24 cellular contexts compared by ENCODE assay signal in the genomic region with DNA sequence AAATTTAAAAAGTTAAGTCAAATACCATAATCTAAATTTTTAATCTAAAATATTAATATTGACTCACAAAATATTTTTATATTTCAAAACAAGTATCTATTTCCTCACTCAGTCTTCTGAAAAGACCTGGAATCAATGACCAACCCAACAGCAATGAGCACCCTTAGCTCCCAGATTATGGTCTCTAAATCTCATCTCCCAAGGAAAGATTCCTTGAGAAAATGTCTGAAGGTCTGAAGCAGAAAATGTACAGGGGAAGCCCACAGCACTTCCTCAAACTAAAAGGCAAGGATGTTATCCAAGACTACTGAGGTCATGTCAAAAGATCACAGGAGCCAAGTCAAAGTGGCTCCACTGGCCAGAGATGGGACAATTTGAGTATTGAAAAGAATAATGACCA. TPM values are rescaled to one million over a fixed set of nuclear protein-coding genes. Genes with fewer than 3 reads are reported as not detected.
A peak's percentile ranks its signal among the peaks of the same experiment; 100 is the strongest.
DNase-seq lines count a peak whose midpoint lies in the region; ATAC-seq, FAIRE-seq and TF ChIP-seq lines count a peak whose summit lies in the region.
"Had no signal": no experiment of that assay in that cellular context is flagged by ENCODE, and none has a peak within 500 bp of the region (broad histone marks: within the 10 kb centered on the region; RNA-seq: fewer than 3 reads in every experiment).

No MANE protein-coding gene starts in this region.

- no peak overlapping the region for H3K18ac ChIP-seq in trophoblast cell (ENCODE audit: low read length)

- peaks cover 9% of the 10 kb centered on the region for H3K4me1 ChIP-seq in HepG2 (ENCODE audit: insufficient read depth, low read length)
- no peaks in the 10 kb centered on the region for H3K4me1 ChIP-seq in right lobe of liver
- no peaks in the 10 kb centered on the region for H3K4me1 ChIP-seq in endodermal cell (ENCODE audit: control insufficient read depth, insufficient read depth, low read length)
- peaks cover 21 to 22% of the 10 kb centered on the region in 2 experiments for H3K4me1 ChIP-seq in trophoblast cell (ENCODE audit: control insufficient read depth in 1 of 2, insufficient read depth in 2 of 2, low read length in 2 of 2)
- no peaks in the 10 kb centered on the region for H3K4me1 ChIP-seq in stomach
- H3K4me1 ChIP-seq: BE2C; BLaER1 treated with 17β-estradiol and CSF1 and Interleukin-3, amounts not matched to agents 10 nM and 100 nM had no signal

- no peaks in the 10 kb centered on the region for H3K36me3 Mint-ChIP-seq in endodermal cell (ENCODE audit: low read depth)
- H3K36me3 Mint-ChIP-seq: CD14-positive monocyte; CD8-positive, alpha-beta memory T cell had no signal

- H3K4ac ChIP-seq in trophoblast cell (ENCODE audit: low read depth, low read length), result no peak overlapping the region

- H3K9me3 Mint-ChIP-seq in endodermal cell, result peaks cover 13% of the 10 kb centered on the region

- FAIRE-seq in HepG2 (lab: Jason Lieb, UNC), result no peak
- FAIRE-seq: D721Med, GM12892, GM19239, H1 had no signal

- H3K27me3 ChIP-seq in HepG2 (ENCODE audit: control insufficient read depth in 1 of 2, insufficient read depth in 2 of 2, low read length in 2 of 2) (peaks cover 1% of the 10 kb centered on the region in 2 experiments; a peak in 1 of 5 replicates), right lobe of liver (no peaks in the 10 kb centered on the region), endodermal cell (ENCODE audit: control insufficient read depth, insufficient read depth, low read length, poor library complexity, severe bottlenecking) (no peaks in the 10 kb centered on the region), trophoblast cell (ENCODE audit: insufficient read depth, low read length) (no peaks in the 10 kb centered on the region), stomach (no peaks in the 10 kb centered on the region)
- H3K27me3 ChIP-seq: BE2C; BLaER1 treated with 17β-estradiol and CSF1 and Interleukin-3, amounts not matched to agents 10 nM and 100 nM had no signal

- no peak overlapping the region for H2BK12ac ChIP-seq in trophoblast cell (ENCODE audit: low read length)

- no peaks in the 10 kb centered on the region for H3K79me2 ChIP-seq in HepG2 (ENCODE audit: insufficient read depth, low read length)
- peaks cover 9% of the 10 kb centered on the region for H3K79me2 ChIP-seq in trophoblast cell (ENCODE audit: control insufficient read depth, insufficient read depth, low read length, poor library complexity)

- peaks cover 20% of the 10 kb centered on the region for H3K79me1 ChIP-seq in trophoblast cell (ENCODE audit: low read length)

- H2BK120ac ChIP-seq in trophoblast cell (ENCODE audit: insufficient read depth, low read length, poor library complexity), result no peak overlapping the region

- no TSS peak for BruUV-seq in HepG2 (replicated peaks; lab: Mats Ljungman, UMichigan)

- no peak overlapping the region for H2BK5ac ChIP-seq in trophoblast cell (ENCODE audit: low read depth, low read length, poor library complexity)

- no peak for TF ChIP-seq EP300 in HepG2 (IDR thresholded peaks at IDR 0.05; ENCODE audit: low read depth in 2 of 2, low read length in 2 of 2)
- TF ChIP-seq EP300 in HepG2 (CRISPR knock-in tag; IDR thresholded peaks at IDR 0.05; ENCODE audit: borderline replicate concordance), result no peak
- no peak for TF ChIP-seq EP300 in stomach (IDR thresholded peaks at IDR 0.05)

- H3K27ac ChIP-seq in HepG2 (ENCODE audit: extremely low read length, insufficient read depth, low read length), result no peak overlapping the region
- no peak overlapping the region for H3K27ac ChIP-seq in right lobe of liver
- no peak overlapping the region for H3K27ac ChIP-seq in endodermal cell (ENCODE audit: low read depth, low read length)
- H3K27ac ChIP-seq in trophoblast cell (ENCODE audit: low read depth, low read length), result no peak overlapping the region
- H3K27ac ChIP-seq in stomach, result no peak overlapping the region
- H3K27ac ChIP-seq: 22Rv1; BLaER1 treated with 17β-estradiol and CSF1 and Interleukin-3, amounts not matched to agents 10 nM and 100 nM; GM23248 had no signal

- in situ Hi-C loops in HepG2 (cut with HindIII; ENCODE audit: extremely low pct_ligation_motif_present, low pct_unique_long_range_greater_than_20kb), result no loop called here

- H3K4me3 ChIP-seq in HepG2 (replicated peaks in 1 of 3; ENCODE audit: insufficient read depth in 1 of 3, low read depth in 2 of 3, low read length in 3 of 3), result no peak overlapping the region
- no peak overlapping the region for H3K4me3 ChIP-seq in right lobe of liver
- no peak overlapping the region for H3K4me3 ChIP-seq in endodermal cell (ENCODE audit: low read length)
- no peak overlapping the region for H3K4me3 ChIP-seq in trophoblast cell (ENCODE audit: low read depth, low read length)
- no peak overlapping the region for H3K4me3 ChIP-seq in stomach
- H3K4me3 ChIP-seq: BLaER1 treated with 17β-estradiol and CSF1 and Interleukin-3, amounts not matched to agents 10 nM and 100 nM; GM23248 had no signal

- H3K9ac ChIP-seq in HepG2 (ENCODE audit: insufficient read depth, low read depth, low read length) (no peak overlapping the region), endodermal cell (ENCODE audit: extremely low read depth, low read length, poor library complexity, severe bottlenecking) (no peak overlapping the region), trophoblast cell (ENCODE audit: low read length) (no peak overlapping the region)
- H3K9ac ChIP-seq: BLaER1 treated with 17β-estradiol and CSF1 and Interleukin-3, amounts not matched to agents 10 nM and 100 nM; GM23248 had no signal

- no peak overlapping the region for H3K23ac ChIP-seq in trophoblast cell (ENCODE audit: low read length)

- no peak overlapping the region for H3K4me2 ChIP-seq in HepG2 (ENCODE audit: low read depth, low read length)
- no peak overlapping the region for H3K4me2 ChIP-seq in trophoblast cell (ENCODE audit: low read length)
- H3K4me2 ChIP-seq: BLaER1 treated with 17β-estradiol and CSF1 and Interleukin-3, amounts not matched to agents 10 nM and 100 nM had no signal

- no peak overlapping the region for H3K14ac ChIP-seq in trophoblast cell (ENCODE audit: low read length)

- no peaks in the 10 kb centered on the region for H3K4me1 Mint-ChIP-seq in endodermal cell
- H3K4me1 Mint-ChIP-seq: CD14-positive monocyte; CD8-positive, alpha-beta memory T cell had no signal

- ATAC-seq in HepG2 (no peak), right lobe of liver (no peak)

- H4K91ac ChIP-seq in trophoblast cell (ENCODE audit: low read depth, low read length), result no peak overlapping the region

- H3K27ac Mint-ChIP-seq in endodermal cell, result no peak overlapping the region
- H3K27ac Mint-ChIP-seq: CD14-positive monocyte; CD4-positive, alpha-beta T cell; CD8-positive, alpha-beta memory T cell had no signal

- H3K9me3 ChIP-seq in HepG2 (ENCODE audit: low read length) (peaks cover 11% of the 10 kb centered on the region), right lobe of liver (no peaks in the 10 kb centered on the region), endodermal cell (ENCODE audit: control insufficient read depth, low read length) (peaks cover 18% of the 10 kb centered on the region), trophoblast cell (ENCODE audit: insufficient read depth, low read depth, low read length) (peaks cover 4% of the 10 kb centered on the region), stomach (peaks cover 0 to 18% (median 8%) of the 10 kb centered on the region in 4 donors)
- H3K9me3 ChIP-seq: BE2C had no signal

- no peak for TF ChIP-seq RAD21 in HepG2 (CRISPR knock-in tag; IDR thresholded peaks at IDR 0.05)

- H4K8ac ChIP-seq in trophoblast cell (ENCODE audit: low read depth, low read length), result no peak overlapping the region

- POLR2A ChIA-PET in HepG2 (lab: Yijun Ruan, JAX), result no interaction called here

- CTCF ChIA-PET in HepG2 (lab: Yijun Ruan, JAX; ENCODE audit: low intra/inter-chr PET ratio, low total read pairs), result no interaction called here

- no peak overlapping the region for H4K12ac ChIP-seq in trophoblast cell (ENCODE audit: low read depth, low read length)

- peaks cover 2% of the 10 kb centered on the region for H3K27me3 Mint-ChIP-seq in endodermal cell (ENCODE audit: insufficient read depth)

- H2AFZ ChIP-seq in HepG2 (ENCODE audit: low read length) (no peak overlapping the region), trophoblast cell (ENCODE audit: insufficient read depth, low read length, poor library complexity) (no peak overlapping the region)
- H2AFZ ChIP-seq: GM23248 had no signal

- H2AK5ac ChIP-seq in trophoblast cell (ENCODE audit: low read length), result no peak overlapping the region

- TF ChIP-seq CTCF in HepG2 (CRISPR knock-in tag; IDR thresholded peaks at IDR 0.05) (no peak), right lobe of liver (IDR thresholded peaks at IDR 0.05) (no peak), endodermal cell (conservative IDR thresholded peaks at IDR 0.05) (no peak), stomach (IDR thresholded peaks at IDR 0.05) (no peak)

- TF ChIP-seq POLR2A in HepG2 (IDR thresholded peaks at IDR 0.05; ENCODE audit: insufficient read depth in 1 of 2, low read depth in 2 of 2, low read length in 2 of 2) (no peak), right lobe of liver (IDR thresholded peaks at IDR 0.05) (no peak), stomach (IDR thresholded peaks at IDR 0.05) (no peak)

- no peak overlapping the region for H3K4me3 Mint-ChIP-seq in endodermal cell
- H3K4me3 Mint-ChIP-seq: CD14-positive monocyte; CD4-positive, alpha-beta T cell; CD8-positive, alpha-beta memory T cell had no signal

- H4K20me1 ChIP-seq in HepG2 (ENCODE audit: insufficient read depth, low read length), result no peaks in the 10 kb centered on the region
- H4K20me1 ChIP-seq: BLaER1 treated with 17β-estradiol and CSF1 and Interleukin-3, amounts not matched to agents 10 nM and 100 nM had no signal

- H3K36me3 ChIP-seq in HepG2 (replicated peaks in 1 of 2; ENCODE audit: control insufficient read depth in 1 of 2, insufficient read depth in 2 of 2, low read length in 2 of 2), result no peaks in the 10 kb centered on the region
- no peaks in the 10 kb centered on the region for H3K36me3 ChIP-seq in right lobe of liver
- H3K36me3 ChIP-seq in endodermal cell (ENCODE audit: control insufficient read depth, insufficient read depth, low read length), result no peaks in the 10 kb centered on the region
- no peaks in the 10 kb centered on the region for H3K36me3 ChIP-seq in trophoblast cell (ENCODE audit: control insufficient read depth in 1 of 2, insufficient read depth in 2 of 2, low read length in 2 of 2)
- no peaks in the 10 kb centered on the region for H3K36me3 ChIP-seq in stomach
- H3K36me3 ChIP-seq: BE2C; BLaER1 treated with 17β-estradiol and CSF1 and Interleukin-3, amounts not matched to agents 10 nM and 100 nM had no signal

- intact Hi-C loops in HepG2 (cut with micrococcal nuclease; ENCODE audit: unreplicated experiment), result no loop called here
- intact Hi-C loops in right lobe of liver (cut with DNase I), result no loop called here
- intact Hi-C loops in stomach (cut with DNase I; ENCODE audit: low total_unique reads), result no loop called here

- DNase-seq in DMS53 (lab: John Stamatoyannopoulos, UW) (peak; percentile 14), DMS53 treated with DMSO at 0.1 percent for 48 hours (lab: John Stamatoyannopoulos, UW; ENCODE audit: unreplicated experiment) (no peak), HepG2 (ENCODE audit: low spot score) (no peak), right lobe of liver (no peak), endodermal cell (peak; percentile 26), trophoblast cell (peak; percentile 56 to 81), stomach (no peak), AG08395 (ENCODE audit: low spot score) (no peak)
- DNase-seq: AML-193; BE2C; CD4-positive, alpha-beta T cell; CD8-positive, alpha-beta memory T cell; DMS 273 treated with DMSO at 0.1 percent for 48 hours; DND-41; GM23248; H7; HCEC 1CT had no signal

RNA-seq across cellular contexts. Expression of gene SLCO2A1, which starts 51.0 kb away (rescaled TPM):
- total RNA-seq in HepG2 (2016; rRNA removed; fragmentation: Illumina TruSeq; extraction: Trizol) (not detected in 2 replicates), right lobe of liver (1 to 10 TPM in 5 of 6 experiments, under 1 TPM in 1; 0.71 to 4.4 (median 1.5) TPM), endodermal cell (100 to 1,000 TPM; 126 to 134 TPM), stomach (100 to 1,000 TPM in 1 of 5 donors, 10 to 100 TPM in 3, 1 to 10 TPM in 1; 3.5 to 121 (median 18.7) TPM)
- not detected in 2 replicates for total RNA-seq in HepG2 (2016; cell fraction: cytosol; rRNA removed; fragmentation: Illumina TruSeq; extraction: Trizol; ENCODE audit: low read depth)
- total RNA-seq in HepG2 (2016; cell fraction: insoluble cytoplasmic fraction; rRNA removed; fragmentation: Illumina TruSeq; extraction: Trizol), result not detected in 2 replicates
- not detected in 2 replicates for total RNA-seq in HepG2 (2016; cell fraction: membrane; rRNA removed; fragmentation: Illumina TruSeq; extraction: Trizol)
- total RNA-seq in HepG2 (2016; cell fraction: nucleus; rRNA removed; fragmentation: Illumina TruSeq; extraction: Trizol), result not detected in 2 replicates
- polyA plus RNA-seq in HepG2 (2011; rRNA removed) (0.04 and 0.14 TPM in 2 replicates), stomach (1 to 10 TPM; 1.9 to 6.4 (median 3.2) TPM)
- 0.03 TPM in 1 of 2 replicates, not detected in the other for polyA plus RNA-seq in HepG2 (2011; cell fraction: cytosol; rRNA removed)
- 0.12 and 0.59 TPM in 2 replicates for polyA plus RNA-seq in HepG2 (2011; cell fraction: nucleus; rRNA removed)
- polyA plus RNA-seq in HepG2 (2012), result 0.15 and 0.32 TPM in 2 replicates
- polyA plus RNA-seq in HepG2 (2016; cell fraction: cytosol; fragmentation: Illumina TruSeq; extraction: Trizol; ENCODE audit: low read depth), result not detected in 2 replicates
- not detected in 2 replicates for polyA plus RNA-seq in HepG2 (2016; cell fraction: insoluble cytoplasmic fraction; fragmentation: Illumina TruSeq; extraction: Trizol; ENCODE audit: low read depth)
- not detected in 2 replicates for polyA plus RNA-seq in HepG2 (2016; cell fraction: membrane; fragmentation: Illumina TruSeq; extraction: Trizol; ENCODE audit: low read depth)
- not detected in 2 replicates for polyA plus RNA-seq in HepG2 (2016; cell fraction: nucleus; fragmentation: Illumina TruSeq; extraction: Trizol; ENCODE audit: insufficient read depth, low read depth)
- 0.05 TPM in 1 of 2 replicates, not detected in the other for polyA minus RNA-seq in HepG2 (2011; rRNA and poly(A)+ RNA removed; ENCODE audit: low replicate concordance)
- polyA minus RNA-seq in HepG2 (2011; cell fraction: cytosol; rRNA and poly(A)+ RNA removed), result not detected in 2 replicates
- not detected in 2 replicates for polyA minus RNA-seq in HepG2 (2011; cell fraction: nucleus; rRNA and poly(A)+ RNA removed)
- polyA plus RNA-seq in endodermal cell (2013, experiment 1 of 2), result 10.6 TPM
- polyA plus RNA-seq in endodermal cell (2013, experiment 2 of 2), result 12.8 TPM
- 416 and 421 TPM in 2 replicates for polyA plus RNA-seq in trophoblast cell (2013)
- total RNA-seq: CD4-positive, alpha-beta T cell; CD8-positive, alpha-beta memory T cell had no signal
- polyA plus RNA-seq: CD8-positive, alpha-beta memory T cell had no signal

Comparison
In these comparisons a context has a peak if more than half of its experiments do, and no peak if none do; other contexts are left out.
1. DNase-seq: peak in DMS53 (single experiment), endodermal cell (single experiment) and trophoblast cell (2 of 2); none in DMS53 treated with DMSO at 0.1 percent for 48 hours (single experiment), HepG2 (single experiment), right lobe of liver (0 of 3), stomach (single experiment) and AG08395 (single experiment).